Comparison of ENCODE assay signal across 24 cellular contexts in the genomic region with DNA sequence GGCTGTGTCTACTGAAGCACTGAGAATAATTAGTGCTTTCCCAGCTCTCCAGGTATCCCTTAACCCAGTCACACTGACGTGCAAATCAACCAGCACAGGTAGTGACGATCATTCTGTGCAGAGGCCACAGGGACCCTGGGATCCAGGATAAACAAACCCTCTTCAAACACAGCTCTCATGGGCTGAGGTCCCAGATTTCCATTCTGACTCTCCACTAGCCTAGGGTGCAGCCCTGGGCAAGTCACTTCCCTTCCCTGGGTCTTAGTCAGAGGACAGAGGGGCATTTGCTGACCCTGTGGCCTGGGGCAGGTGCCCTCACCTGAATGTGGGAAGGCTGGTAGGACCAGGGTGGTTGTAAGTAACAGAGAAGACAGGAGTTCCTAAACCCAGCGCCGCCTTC.
"Had no signal": no experiment of that assay in that cellular context is flagged by ENCODE, and none has a peak within 500 bp of the region (broad histone marks: within the 10 kb centered on the region; RNA-seq: fewer than 3 reads in every experiment).

No MANE protein-coding gene starts in this region.

- ATAC-seq: naive thymus-derived CD8-positive, alpha-beta T cell; psoas muscle; right cardiac atrium; right lobe of liver; stimulated activated effector memory CD8-positive, alpha-beta T cell treated with anti-CD3 and anti-CD28 coated beads, Interleukin-12 subunit alpha, Interleukin-12 subunit beta, amount 100 ng/mL, for 72 hours; stimulated activated naive B cell treated with anti-CD40 and anti-IgM and Interleukin-4, amounts not matched to agents 10 μg/mL and 1 μg/mL and 100 μg/mL, for 72 hours; upper lobe of right lung had no signal

- H3K27ac ChIP-seq: ovary, parathyroid adenoma, psoas muscle, right lobe of liver, sigmoid colon, stomach, thoracic aorta, thyroid gland, tibial nerve, upper lobe of right lung, uterus had no signal

- H3K9ac ChIP-seq: parathyroid adenoma had no signal

- H3K27me3 ChIP-seq: ovary, right lobe of liver, sigmoid colon, thyroid gland, tibial nerve, upper lobe of right lung, uterus had no signal

- DNase-seq: naive thymus-derived CD8-positive, alpha-beta T cell; nephron progenitor cell; occipital lobe; ovary; posterior cingulate gyrus; psoas muscle; right cardiac atrium; right lobe of liver; sigmoid colon; small intestine; stimulated activated CD4-positive, alpha-beta T cell treated with anti-CD3 and anti-CD28 coated beads, Interleukin-15, amount 100 ng/mL, for 24 hours; stimulated activated CD4-positive, alpha-beta T cell treated with anti-CD3 and anti-CD28 coated beads, Interleukin-2, amount 100 ng/mL, for 24 hours; stimulated activated CD4-positive, alpha-beta T cell treated with anti-CD3 and anti-CD28 coated beads, Interleukin-2, amount 100 ng/mL, for 48 hours; stimulated activated CD4-positive, alpha-beta T cell treated with anti-CD3 and anti-CD28 coated beads, Interleukin-4, amount 100 ng/mL, for 24 hours; stimulated activated naive B cell treated with anti-CD40 and anti-IgM and Interleukin-4, amounts not matched to agents 10 μg/mL and 1 μg/mL and 100 μg/mL, for 72 hours; stimulated activated naive CD4-positive, alpha-beta T cell treated with Interleukin-2 at 50 U/mL for 16 hours; stomach; thyroid gland; upper lobe of right lung; uterus had no signal

- H3K4me3 ChIP-seq: ovary, psoas muscle, right lobe of liver, sigmoid colon, stomach, thoracic aorta, thyroid gland, tibial nerve, upper lobe of right lung, uterus had no signal

- H3K9me3 ChIP-seq: ovary, right lobe of liver, thyroid gland, upper lobe of right lung, uterus had no signal

- H2AFZ ChIP-seq: parathyroid adenoma had no signal

- H3K36me3 ChIP-seq: ovary, right lobe of liver, sigmoid colon, stomach, thoracic aorta, thyroid gland, tibial nerve, upper lobe of right lung, uterus had no signal

- H3K79me2 ChIP-seq: parathyroid adenoma had no signal

- H3K4me1 ChIP-seq: parathyroid adenoma, psoas muscle, right lobe of liver, sigmoid colon, stomach, thyroid gland, tibial nerve, upper lobe of right lung, uterus had no signal
